Comparison of ENCODE assay signal across 8 cellular contexts in the genomic region with DNA sequence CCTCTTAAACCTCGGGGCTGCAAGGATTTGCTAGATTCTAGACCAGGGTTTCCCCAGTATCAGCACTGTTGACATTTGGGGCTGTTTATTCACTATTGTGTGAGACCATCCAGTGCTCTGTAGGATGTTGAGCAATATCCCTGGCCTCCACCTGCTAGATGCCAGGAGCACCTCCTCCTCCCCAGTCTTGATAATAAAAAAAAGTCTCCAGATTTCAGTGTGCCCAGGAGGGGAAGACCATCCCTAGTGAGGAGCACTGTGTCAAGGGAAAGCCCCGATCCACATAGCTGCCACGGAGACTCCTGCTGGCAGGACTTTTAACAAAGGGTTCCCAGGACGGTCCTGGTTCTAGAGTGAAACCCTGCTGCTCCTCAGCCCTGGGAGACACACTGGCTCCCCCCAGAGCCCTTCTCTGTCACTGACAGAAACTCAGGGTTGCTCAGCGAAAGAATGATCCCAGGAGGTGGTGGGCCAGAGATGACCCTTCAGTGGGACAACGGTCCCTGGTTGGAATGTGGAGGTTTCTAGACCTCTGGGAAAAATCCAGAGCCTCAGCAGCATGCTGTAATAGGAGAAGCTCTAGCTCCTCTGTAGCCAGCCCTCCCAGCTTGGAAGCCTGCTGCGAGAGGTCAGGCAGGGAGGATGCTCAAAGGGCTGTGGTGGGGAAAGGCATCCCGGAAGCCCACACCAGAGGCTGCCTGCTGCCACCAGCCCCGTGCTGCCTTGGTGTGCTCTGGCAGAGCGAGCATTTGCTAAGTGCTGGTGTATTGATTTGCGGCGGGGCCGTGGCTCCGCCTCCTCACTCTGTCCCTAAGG. TPM values are rescaled to one million over a fixed set of nuclear protein-coding genes. Genes with fewer than 3 reads are reported as not detected.
DNase-seq lines count a peak whose midpoint lies in the region; ATAC-seq and TF ChIP-seq lines count a peak whose summit lies in the region.

No MANE protein-coding gene starts in this region.

- H3K36me3 Mint-ChIP-seq in GM23338 (ENCODE audit: low read depth) = no peaks in the 10 kb centered on the region

- H4K20me1 ChIP-seq in GM23338 (replicated peaks; ENCODE audit: insufficient read depth) (no peaks in the 10 kb centered on the region), PC-9 (ENCODE audit: insufficient read depth) (no peaks in the 10 kb centered on the region)

- BruUV-seq in PC-9 (replicated peaks; lab: Mats Ljungman, UMichigan) = no TSS peak

- H3K4me2 ChIP-seq in GM23338 (0 out of 2 replicates have a peak overlapping the region, but pooled peaks have one; percentile 68), PC-9 (no peak overlapping the region)

- no peak overlapping the region for H3K27ac Mint-ChIP-seq in GM23338

- H3K4me3 ChIP-seq in GM23338 (no peak overlapping the region), PC-9 (no peak overlapping the region), gastroesophageal sphincter (no peak overlapping the region)

- H3K36me3 ChIP-seq in GM23338 (ENCODE audit: insufficient read depth) (no peaks in the 10 kb centered on the region), PC-9 (ENCODE audit: low read depth) (no peaks in the 10 kb centered on the region), gastroesophageal sphincter (peaks cover 0 to 83% of the 10 kb centered on the region in 2 donors)

- H3K4me3 Mint-ChIP-seq in GM23338 = no peak overlapping the region; the same call in 2 of the 3 replicates

- CTCF ChIA-PET in PC-9 (lab: Charles Lee) = no interaction called here

- TF ChIP-seq CTCF in GM23338 (conservative IDR thresholded peaks at IDR 0.05; ENCODE audit: low read depth in 2 of 2) = peak; percentile 49 to 68
- TF ChIP-seq CTCF in PC-9 (conservative IDR thresholded peaks at IDR 0.05) = peak; percentile 48; the same call in 1 of the 2 replicates
- peak in 3 of 4 experiments; percentile 20 to 44 (median 41) for TF ChIP-seq CTCF in gastroesophageal sphincter (IDR thresholded peaks at IDR 0.05)

- DNase-seq in GM23338 (ENCODE audit: low spot score) = peak; percentile 74
- DNase-seq in PC-9 = no peak
- peak; percentile 93 for DNase-seq in smooth muscle cell of the brain vasculature (ENCODE audit: low read depth, low spot score)
- DNase-seq in NK-92 treated with Interleukin-12 subunit alpha and Interleukin-12 subunit beta, amount 100 ng/mL, for 24 hours (lab: John Stamatoyannopoulos, UW) = no peak
- DNase-seq in activated naive CD4-positive, alpha-beta T cell (lab: John Stamatoyannopoulos, UW) = no peak
- no peak for DNase-seq in NCI-H1105 (lab: John Stamatoyannopoulos, UW)

- H2AFZ ChIP-seq in GM23338 (peak overlapping the region; percentile 92), PC-9 (no peak overlapping the region)

- no peak for TF ChIP-seq EP300 in gastroesophageal sphincter (IDR thresholded peaks at IDR 0.05)

- H3K9me2 ChIP-seq in GM23338 (ENCODE audit: insufficient read depth) (no peaks in the 10 kb centered on the region), PC-9 (ENCODE audit: insufficient read depth) (no peaks in the 10 kb centered on the region)

- peaks cover 41% of the 10 kb centered on the region for H3K27me3 Mint-ChIP-seq in GM23338 (ENCODE audit: insufficient read depth, low read depth, poor library complexity)

- no peaks in the 10 kb centered on the region for H3K9me3 ChIP-seq in PC-9 (ENCODE audit: insufficient read depth, low read depth)
- H3K9me3 ChIP-seq in gastroesophageal sphincter = no peaks in the 10 kb centered on the region

- H3F3A ChIP-seq in GM23338 (replicated peaks; ENCODE audit: low read depth) (0 out of 2 replicates have a peak, but pooled peaks cover 11% of the 10 kb centered on the region), PC-9 (ENCODE audit: insufficient read depth, low read depth) (0 out of 2 replicates have a peak, but pooled peaks cover 8% of the 10 kb centered on the region)

- no peak for TF ChIP-seq POLR2A in gastroesophageal sphincter (IDR thresholded peaks at IDR 0.05)

- POLR2A ChIA-PET in PC-9 (lab: Charles Lee; ENCODE audit: unreplicated experiment) = no interaction called here

- no peaks in the 10 kb centered on the region; the same call in 1 of the 2 replicates for H3K27me3 ChIP-seq in GM23338 (ENCODE audit: insufficient read depth)
- no peaks in the 10 kb centered on the region for H3K27me3 ChIP-seq in PC-9 (ENCODE audit: insufficient read depth, low read depth)
- no peaks in the 10 kb centered on the region for H3K27me3 ChIP-seq in gastroesophageal sphincter

- H3K4me1 ChIP-seq in GM23338 (ENCODE audit: insufficient read depth) (peaks cover 28% of the 10 kb centered on the region), PC-9 (replicated peaks; ENCODE audit: insufficient read depth) (no peaks in the 10 kb centered on the region), gastroesophageal sphincter (peaks cover 6 to 82% (median 31%) of the 10 kb centered on the region in 3 donors)

- H3K27ac ChIP-seq in GM23338 (ENCODE audit: low read depth) (no peak overlapping the region), PC-9 (no peak overlapping the region), gastroesophageal sphincter (peak overlapping the region in 3 of 4 donors; percentile 65 to 83 (median 71))

- no peaks in the 10 kb centered on the region; the same call in 2 of the 3 replicates for H3K9me3 Mint-ChIP-seq in GM23338

- no peaks in the 10 kb centered on the region for H3K79me2 ChIP-seq in GM23338 (replicated peaks; ENCODE audit: insufficient read depth)
- no peaks in the 10 kb centered on the region for H3K79me2 ChIP-seq in PC-9 (ENCODE audit: low read depth)

- ATAC-seq in GM23338 = peak; percentile 61
- peak; percentile 64 for ATAC-seq in gastroesophageal sphincter
- ATAC-seq in HG03432 (IDR thresholded peaks at IDR 0.05; ENCODE audit: unreplicated experiment) = no peak

- WGBS in gastroesophageal sphincter (ENCODE audit: low coverage in 1 of 2), 2 donors = 51 to 81% methylated on average over 8 to 11 of the region's 14 CpGs

- peaks cover 35% of the 10 kb centered on the region for H3K4me1 Mint-ChIP-seq in GM23338

- intact Hi-C loops in PC-9 (cut with micrococcal nuclease; ENCODE audit: unreplicated experiment) = no loop called here

RNA-seq across cellular contexts. Expression of a gene that starts 20.3 kb away (rescaled TPM):
- 0.47 and 2.2 TPM in 2 replicates for total RNA-seq in GM23338 (2014; rRNA removed; shearing (Covaris generic))
- polyA plus RNA-seq in GM23338 (2016; fragmentation: Nextera tagmentation; extraction: Ambion mirVana) = 0.77 and 1.2 TPM in 2 replicates
- total RNA-seq in PC-9 (2021) = 0.24 TPM in 1 of 2 replicates, not detected in the other
- total RNA-seq in gastroesophageal sphincter = 10 to 100 TPM in 2 of 4 donors, 1 to 10 TPM in 2; 9.9 to 11.8 (median 10.8) TPM

RNA-seq across cellular contexts. Expression of a gene that starts 34.1 kb away (rescaled TPM):
- total RNA-seq in GM23338 (2014; rRNA removed; shearing (Covaris generic)) = 76.4 and 88.6 TPM in 2 replicates
- polyA plus RNA-seq in GM23338 (2016; fragmentation: Nextera tagmentation; extraction: Ambion mirVana) = 90.1 and 92.6 TPM in 2 replicates
- total RNA-seq in PC-9 (2021) (44.1 and 51.1 TPM in 2 replicates), gastroesophageal sphincter (10 to 100 TPM; 25.7 to 30.0 (median 28.7) TPM)

RNA-seq across cellular contexts. Expression of a gene that starts 35.7 kb away (rescaled TPM):
- 203 and 260 TPM in 2 replicates for total RNA-seq in GM23338 (2014; rRNA removed; shearing (Covaris generic))
- polyA plus RNA-seq in GM23338 (2016; fragmentation: Nextera tagmentation; extraction: Ambion mirVana) = 12.4 and 16.1 TPM in 2 replicates
- 101 and 133 TPM in 2 replicates for total RNA-seq in PC-9 (2021)
- total RNA-seq in gastroesophageal sphincter = 10 to 100 TPM; 23.8 to 55.2 (median 26.2) TPM

Comparison
In these comparisons a context has a peak if more than half of its experiments do, and no peak if none do; other contexts are left out.
1. DNase-seq: peak in GM23338 (single experiment) and smooth muscle cell of the brain vasculature (single experiment); none in PC-9 (0 of 2), NK-92 treated with Interleukin-12 subunit alpha and Interleukin-12 subunit beta, amount 100 ng/mL, for 24 hours (single experiment), activated naive CD4-positive, alpha-beta T cell (0 of 4) and NCI-H1105 (single experiment).
2. H3K27ac ChIP-seq: peak in gastroesophageal sphincter (3 of 4); none in GM23338 (single experiment) and PC-9 (single experiment).
3. Peak in every context shown above with its lines, with median percentiles within 50 percentile points of each other: CTCF ChIP-seq.